Comparison of ENCODE assay signal across 16 cellular contexts in the genomic region with DNA sequence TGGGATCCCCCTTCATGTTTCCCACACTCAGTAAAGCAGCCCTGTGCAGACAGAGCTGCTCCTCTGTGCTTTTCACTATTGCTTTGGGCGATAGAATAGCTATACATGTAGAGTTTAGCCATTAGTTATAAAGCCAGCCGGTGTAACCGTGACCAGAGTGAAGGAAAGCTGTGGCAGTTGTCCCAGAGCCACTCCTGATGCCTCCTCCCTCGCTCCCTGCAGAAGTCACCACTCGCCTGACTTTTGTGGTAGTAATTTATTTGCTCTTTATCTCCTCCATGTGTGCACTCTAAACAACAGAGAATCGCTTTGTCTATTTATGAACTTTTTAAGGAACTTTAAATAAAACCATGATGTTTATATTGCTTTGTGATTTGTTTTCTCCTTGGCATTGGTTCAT. TPM values are rescaled to one million over a fixed set of nuclear protein-coding genes. Genes with fewer than 3 reads are reported as not detected.
DNase-seq lines count a peak whose midpoint lies in the region; TF ChIP-seq lines count a peak whose summit lies in the region.
"Had no signal": no experiment of that assay in that cellular context is flagged by ENCODE, and none has a peak within 500 bp of the region (broad histone marks: within the 10 kb centered on the region; RNA-seq: fewer than 3 reads in every experiment).

No MANE protein-coding gene starts in this region.

- DNase-seq in LNCaP clone FGC (ENCODE audit: low read depth) = peak; percentile 48
- DNase-seq in fibroblast of villous mesenchyme (ENCODE audit: low read depth) = peak; percentile 14
- DNase-seq in mesenchymal stem cell = peak; percentile 3
- peak; percentile 40 for DNase-seq in prostate gland (ENCODE audit: low spot score)
- DNase-seq in glutamatergic neuron = no peak
- no peak for DNase-seq in pons (ENCODE audit: low spot score)
- DNase-seq in NCI-H748 treated with DMSO at 0.1 percent for 48 hours (lab: John Stamatoyannopoulos, UW) = no peak
- DNase-seq in Karpas-422 = no peak
- DNase-seq: Calu3; CD8-positive, alpha-beta T cell; DMS79 treated with DMSO at 0.1 percent for 48 hours; GF-D8; H9 had no signal

- H2AFZ ChIP-seq in mesenchymal stem cell (ENCODE audit: low read depth, low read length) (no peak overlapping the region), Karpas-422 (ENCODE audit: low read length) (no peak overlapping the region)

- H3K27me3 ChIP-seq in mesenchymal stem cell (ENCODE audit: control insufficient read depth in 1 of 2, insufficient read depth in 1 of 2, low read length in 2 of 2) = no peaks in the 10 kb centered on the region
- H3K27me3 ChIP-seq in prostate gland (replicated peaks; ENCODE audit: insufficient read depth) = no peaks in the 10 kb centered on the region
- H3K27me3 ChIP-seq in Karpas-422 (ENCODE audit: low read length) = no peaks in the 10 kb centered on the region
- H3K27me3 ChIP-seq: BLaER1 treated with 17β-estradiol and CSF1 and Interleukin-3, amounts not matched to agents 10 nM and 100 nM had no signal

- no peaks in the 10 kb centered on the region for H3K27me3 Mint-ChIP-seq in glutamatergic neuron (ENCODE audit: unreplicated experiment)

- H3K14ac ChIP-seq in mesenchymal stem cell (ENCODE audit: low read length in 2 of 2) = no peak overlapping the region

- H2AK5ac ChIP-seq in mesenchymal stem cell (ENCODE audit: low read length, severe bottlenecking) = no peak overlapping the region

- H2BK15ac ChIP-seq in mesenchymal stem cell (ENCODE audit: low read depth, poor library complexity, severe bottlenecking) = no peak overlapping the region

- H3K4ac ChIP-seq in mesenchymal stem cell (ENCODE audit: low read depth in 1 of 2, low read length in 2 of 2) = no peak overlapping the region

- H4K20me1 ChIP-seq in Karpas-422 (ENCODE audit: insufficient read depth, low read depth, low read length) = no peaks in the 10 kb centered on the region
- H4K20me1 ChIP-seq: BLaER1 treated with 17β-estradiol and CSF1 and Interleukin-3, amounts not matched to agents 10 nM and 100 nM had no signal

- no peak overlapping the region for H2BK12ac ChIP-seq in mesenchymal stem cell (ENCODE audit: low read length in 2 of 2)

- H3K9ac ChIP-seq in mesenchymal stem cell (ENCODE audit: low read length) = no peak overlapping the region
- H3K9ac ChIP-seq in Karpas-422 (ENCODE audit: low read length) = no peak overlapping the region
- H3K9ac ChIP-seq: BLaER1 treated with 17β-estradiol and CSF1 and Interleukin-3, amounts not matched to agents 10 nM and 100 nM had no signal

- H3K4me3 Mint-ChIP-seq in glutamatergic neuron (ENCODE audit: unreplicated experiment) = no peak overlapping the region
- H3K4me3 Mint-ChIP-seq: B cell; CD8-positive, alpha-beta T cell; H9 had no signal

- H3K23ac ChIP-seq in mesenchymal stem cell (ENCODE audit: low read length in 2 of 2) = no peak overlapping the region

- intact Hi-C loops in prostate gland (cut with DNase I) = no loop called here

- H2BK5ac ChIP-seq in mesenchymal stem cell (ENCODE audit: low read depth, low read length, poor library complexity, severe bottlenecking) = no peak overlapping the region

- H3K4me2 ChIP-seq in mesenchymal stem cell (ENCODE audit: low read length, poor library complexity, severe bottlenecking) (no peak overlapping the region), Karpas-422 (ENCODE audit: low read depth, low read length, poor library complexity, severe bottlenecking) (no peak overlapping the region)
- H3K4me2 ChIP-seq: BLaER1 treated with 17β-estradiol and CSF1 and Interleukin-3, amounts not matched to agents 10 nM and 100 nM had no signal

- peaks cover 14% of the 10 kb centered on the region for H3K9me3 ChIP-seq in mesenchymal stem cell (ENCODE audit: control insufficient read depth, low read length)
- no peaks in the 10 kb centered on the region for H3K9me3 ChIP-seq in prostate gland
- no peaks in the 10 kb centered on the region for H3K9me3 ChIP-seq in Karpas-422 (ENCODE audit: low read length)

- no peaks in the 10 kb centered on the region for H3K9me3 Mint-ChIP-seq in glutamatergic neuron (ENCODE audit: unreplicated experiment)
- H3K9me3 Mint-ChIP-seq: CD8-positive, alpha-beta T cell had no signal

- 93% methylated on average over 3 of the region's 6 CpGs for WGBS in mesenchymal stem cell
- WGBS in prostate gland = 30% methylated on average over 6 of the region's 6 CpGs

- H2BK120ac ChIP-seq in mesenchymal stem cell (ENCODE audit: low read depth, low read length) = no peak overlapping the region

- no peaks in the 10 kb centered on the region for H3K79me1 ChIP-seq in mesenchymal stem cell (replicated peaks; ENCODE audit: low read length, poor library complexity, severe bottlenecking)

- H3K4me1 Mint-ChIP-seq in glutamatergic neuron (ENCODE audit: low read depth, unreplicated experiment) = no peaks in the 10 kb centered on the region
- H3K4me1 Mint-ChIP-seq: B cell, H9 had no signal

- no peak overlapping the region for H3K27ac Mint-ChIP-seq in glutamatergic neuron (ENCODE audit: unreplicated experiment)
- H3K27ac Mint-ChIP-seq: B cell; CD8-positive, alpha-beta T cell; H9 had no signal

- TF ChIP-seq CTCF in LNCaP clone FGC (IDR thresholded peaks at IDR 0.05; ENCODE audit: control insufficient read depth, extremely low read depth, insufficient read depth) (no peak), fibroblast of villous mesenchyme (IDR thresholded peaks at IDR 0.05; ENCODE audit: insufficient read depth, low read depth, low read length) (no peak), prostate gland (IDR thresholded peaks at IDR 0.05) (no peak), glutamatergic neuron (IDR thresholded peaks at IDR 0.05; ENCODE audit: partially characterized antibody, unreplicated experiment) (no peak)

- H3K4me3 ChIP-seq in LNCaP clone FGC (ENCODE audit: low read depth, low read length) = no peak overlapping the region
- no peak overlapping the region for H3K4me3 ChIP-seq in fibroblast of villous mesenchyme (ENCODE audit: low read depth, low read length)
- no peak overlapping the region for H3K4me3 ChIP-seq in mesenchymal stem cell (ENCODE audit: insufficient read depth in 1 of 2, low read depth in 1 of 2, low read length in 2 of 2)
- no peak overlapping the region for H3K4me3 ChIP-seq in prostate gland
- no peak overlapping the region for H3K4me3 ChIP-seq in Karpas-422 (ENCODE audit: low read length)
- H3K4me3 ChIP-seq: BLaER1 treated with 17β-estradiol and CSF1 and Interleukin-3, amounts not matched to agents 10 nM and 100 nM; GM12878 had no signal

- no peaks in the 10 kb centered on the region for H3K79me2 ChIP-seq in Karpas-422 (ENCODE audit: low read length)

- no peak overlapping the region for H4K8ac ChIP-seq in mesenchymal stem cell (ENCODE audit: low read length)

- no peaks in the 10 kb centered on the region for H3K36me3 Mint-ChIP-seq in glutamatergic neuron (ENCODE audit: unreplicated experiment)
- H3K36me3 Mint-ChIP-seq: CD8-positive, alpha-beta T cell had no signal

- no peak overlapping the region for H3K27ac ChIP-seq in mesenchymal stem cell (ENCODE audit: low read length, poor library complexity, severe bottlenecking)
- no peak overlapping the region for H3K27ac ChIP-seq in prostate gland
- no peak overlapping the region for H3K27ac ChIP-seq in Karpas-422 (ENCODE audit: low read length)
- H3K27ac ChIP-seq: BLaER1 treated with 17β-estradiol and CSF1 and Interleukin-3, amounts not matched to agents 10 nM and 100 nM had no signal

- no peak overlapping the region for H4K91ac ChIP-seq in mesenchymal stem cell (ENCODE audit: low read length)

- H3K4me1 ChIP-seq in mesenchymal stem cell (ENCODE audit: control insufficient read depth, insufficient read depth, low read depth, low read length) = no peaks in the 10 kb centered on the region
- no peaks in the 10 kb centered on the region for H3K4me1 ChIP-seq in prostate gland (replicated peaks)
- no peaks in the 10 kb centered on the region for H3K4me1 ChIP-seq in Karpas-422 (ENCODE audit: low read length)
- H3K4me1 ChIP-seq: BLaER1 treated with 17β-estradiol and CSF1 and Interleukin-3, amounts not matched to agents 10 nM and 100 nM had no signal

- no peak for TF ChIP-seq POLR2A in prostate gland (IDR thresholded peaks at IDR 0.05)

- no peak overlapping the region for H3K18ac ChIP-seq in mesenchymal stem cell (ENCODE audit: low read depth in 1 of 2, low read length in 2 of 2)

- H3K36me3 ChIP-seq in mesenchymal stem cell (ENCODE audit: control insufficient read depth in 1 of 2, insufficient read depth in 2 of 2, low read depth in 1 of 2, low read length in 2 of 2) = no peaks in the 10 kb centered on the region
- no peaks in the 10 kb centered on the region for H3K36me3 ChIP-seq in prostate gland
- no peaks in the 10 kb centered on the region for H3K36me3 ChIP-seq in Karpas-422 (ENCODE audit: insufficient read depth, low read length)
- H3K36me3 ChIP-seq: BLaER1 treated with 17β-estradiol and CSF1 and Interleukin-3, amounts not matched to agents 10 nM and 100 nM had no signal

- no peaks in the 10 kb centered on the region for H3K9me2 ChIP-seq in Karpas-422 (replicated peaks; ENCODE audit: insufficient read depth, low read length)

RNA-seq across cellular contexts. Expression of a gene that starts 41.8 kb away (rescaled TPM):
- 42.2 and 100 TPM in 2 replicates for total RNA-seq in fibroblast of villous mesenchyme
- polyA plus RNA-seq in mesenchymal stem cell (2013, experiment 1 of 2) = 16.8 TPM
- 16.4 TPM for polyA plus RNA-seq in mesenchymal stem cell (2013, experiment 2 of 2)
- total RNA-seq in prostate gland = 10 to 100 TPM; 17.6 to 44.1 TPM
- 18.2 TPM for total RNA-seq in glutamatergic neuron (ENCODE audit: unreplicated experiment)
- total RNA-seq in Karpas-422 (2014; rRNA removed; shearing (Covaris generic); ENCODE audit: low replicate concordance) = not detected in 2 replicates

Comparison
In these comparisons a context has a peak if more than half of its experiments do, and no peak if none do; other contexts are left out.
1. DNase-seq: peak in LNCaP clone FGC (single experiment), fibroblast of villous mesenchyme (single experiment), mesenchymal stem cell (single experiment) and prostate gland (single experiment); none in glutamatergic neuron (single experiment), pons (single experiment), NCI-H748 treated with DMSO at 0.1 percent for 48 hours (single experiment) and Karpas-422 (single experiment).
2. RNA of a gene that starts 41.8 kb away (total RNA-seq): 42.2 to 100 TPM in fibroblast of villous mesenchyme, 17.6 to 44.1 TPM in prostate gland and 18.2 TPM in glutamatergic neuron (single experiment); not detected in Karpas-422; every median in the first group is over 10 times any median in the second.